ENCODE assay signal across 1 cellular context in genomic region chr17:77327181-77327565, GRCh38.
TF ChIP-seq lines count a peak whose summit lies in the region.

No MANE protein-coding gene starts in this region.

TF ChIP-seq in SK-N-SH, 30 proteins besides CTCF, POLR2A, EP300 and RAD21 (continued from another document):
- no peak for TF ChIP-seq REST (IDR thresholded peaks at IDR 0.05; ENCODE audit: low read depth, low read length)
- TF ChIP-seq IRF3 (IDR thresholded peaks at IDR 0.05; ENCODE audit: low read depth, low read length) = no peak
- no peak for TF ChIP-seq EZH2phosphoT487 (IDR thresholded peaks at IDR 0.05; ENCODE audit: borderline replicate concordance, low read depth)
- no peak for TF ChIP-seq MEF2A (IDR thresholded peaks at IDR 0.05; ENCODE audit: borderline replicate concordance, low read depth)
